Comparison of ENCODE assay signal across 17 cellular contexts in genomic region chr13:93450226-93450625, GRCh38.
DNase-seq lines count a peak whose midpoint lies in the region; ATAC-seq and TF ChIP-seq lines count a peak whose summit lies in the region.
"Had no signal": no experiment of that assay in that cellular context is flagged by ENCODE, and none has a peak within 500 bp of the region (broad histone marks: within the 10 kb centered on the region; RNA-seq: fewer than 3 reads in every experiment).

No MANE protein-coding gene starts in this region.

- in situ Hi-C loops in IMR-90 (cut with MboI; ENCODE audit: low sequenced_read_pairs): no loop called here

- POLR2A ChIA-PET in IMR-90 (lab: Charles Lee; ENCODE audit: unreplicated experiment): no interaction called here

- H3K56ac ChIP-seq in IMR-90 (ENCODE audit: extremely low read depth, insufficient read depth, low read length): no peak overlapping the region

- H3K4me2 ChIP-seq in IMR-90 (ENCODE audit: low read depth, low read length) (no peak overlapping the region; the same call in 1 of the 2 replicates), mesenchymal stem cell (ENCODE audit: low read length, poor library complexity, severe bottlenecking) (no peak overlapping the region)

- no peaks in the 10 kb centered on the region; the same call in 1 of the 2 replicates for H3K4me1 ChIP-seq in IMR-90 (ENCODE audit: control insufficient read depth, insufficient read depth, low read length)
- H3K4me1 ChIP-seq in mesenchymal stem cell (ENCODE audit: control insufficient read depth, insufficient read depth, low read depth, low read length): no peaks in the 10 kb centered on the region

- H3K14ac ChIP-seq in IMR-90 (replicated peaks; ENCODE audit: low read depth, low read length) (no peak overlapping the region), mesenchymal stem cell (ENCODE audit: low read length in 2 of 2) (no peak overlapping the region)

- no peaks in the 10 kb centered on the region for H4K20me1 ChIP-seq in IMR-90 (ENCODE audit: insufficient read depth, low read length)

- H3K79me1 ChIP-seq in IMR-90 (ENCODE audit: low read depth in 1 of 2, low read length in 2 of 2) (no peaks in the 10 kb centered on the region), mesenchymal stem cell (replicated peaks; ENCODE audit: low read length, poor library complexity, severe bottlenecking) (peaks cover 2% of the 10 kb centered on the region)

- TF ChIP-seq RAD21 in IMR-90 (IDR thresholded peaks at IDR 0.05; ENCODE audit: low read length): no peak

- no peaks in the 10 kb centered on the region for H3K9me3 ChIP-seq in IMR-90 (ENCODE audit: control insufficient read depth, insufficient read depth, low read length)
- H3K9me3 ChIP-seq in mesenchymal stem cell (ENCODE audit: control insufficient read depth, low read length): no peaks in the 10 kb centered on the region
- H3K9me3 ChIP-seq: tibial nerve had no signal

- H2BK120ac ChIP-seq in IMR-90 (ENCODE audit: low read depth, low read length) (no peak overlapping the region), mesenchymal stem cell (ENCODE audit: low read depth, low read length) (no peak overlapping the region)

- H2BK5ac ChIP-seq in IMR-90 (ENCODE audit: low read depth, low read length, poor library complexity, severe bottlenecking) (no peak overlapping the region), mesenchymal stem cell (ENCODE audit: low read depth, low read length, poor library complexity, severe bottlenecking) (no peak overlapping the region)

- no peaks in the 10 kb centered on the region for H3K27me3 ChIP-seq in IMR-90 (ENCODE audit: control insufficient read depth, insufficient read depth, low read length)
- H3K27me3 ChIP-seq in mesenchymal stem cell (ENCODE audit: control insufficient read depth in 1 of 2, insufficient read depth in 1 of 2, low read length in 2 of 2): no peaks in the 10 kb centered on the region
- H3K27me3 ChIP-seq: tibial nerve had no signal

- H3K4ac ChIP-seq in IMR-90 (ENCODE audit: low read depth, low read length) (no peak overlapping the region), mesenchymal stem cell (ENCODE audit: low read depth in 1 of 2, low read length in 2 of 2) (no peak overlapping the region)

- CTCF ChIA-PET in IMR-90 (lab: Yijun Ruan, JAX): interaction anchor here (0.5 to 0.7 kb wide), 2 partner anchors 15 to 200 kb away, joined by 3 read pairs; no protein-coding TSS in a partner anchor

- peaks cover 2% of the 10 kb centered on the region; the same call in 1 of the 2 replicates for H3K9me1 ChIP-seq in IMR-90 (ENCODE audit: insufficient read depth, low read length)

- H2AK5ac ChIP-seq in IMR-90 (ENCODE audit: low read depth, low read length) (no peak overlapping the region), mesenchymal stem cell (ENCODE audit: low read length, severe bottlenecking) (no peak overlapping the region)

- no TSS peak for BruUV-seq in IMR-90 (replicated peaks; lab: Mats Ljungman, UMichigan)

- H2BK20ac ChIP-seq in IMR-90 (ENCODE audit: low read depth, low read length): no peak overlapping the region

- DNase-seq in AG10803 (ENCODE audit: low read depth): peak; percentile 65
- DNase-seq in IMR-90: peak; percentile 73
- DNase-seq in choroid plexus epithelial cell (ENCODE audit: low read depth): peak; percentile 82
- peak; percentile 80 for DNase-seq in mesenchymal stem cell
- no peak for DNase-seq in MV-4-11 (lab: John Stamatoyannopoulos, UW)
- DNase-seq in DMS53 (lab: John Stamatoyannopoulos, UW): no peak
- DNase-seq: activated CD4-positive, alpha-beta T cell treated with anti-CD3 and anti-CD28 coated beads, Interleukin-2, amount 10 ng/mL, durations not matched to agents 24 days and 14 days; activated T-cell treated with anti-CD3 and anti-CD28 coated beads, Interleukin-2, amount 50 U/mL, for 1 hour; NCI-H1436; NCI-H446 treated with DMSO at 0.1 percent for 48 hours; SIG-M5; stimulated activated CD8-positive, alpha-beta memory T cell treated with anti-CD3 and anti-CD28 coated beads, Interleukin-4, amount 100 ng/mL, for 48 hours had no signal

- no peak for TF ChIP-seq CTCF in AG10803 (conservative IDR thresholded peaks at IDR 0.05; ENCODE audit: low read length)
- TF ChIP-seq CTCF in IMR-90 (conservative IDR thresholded peaks at IDR 0.05; ENCODE audit: low read depth, low read length): no peak
- TF ChIP-seq CTCF in choroid plexus epithelial cell (conservative IDR thresholded peaks at IDR 0.05; ENCODE audit: low read depth, low read length): no peak

- H2AFZ ChIP-seq in IMR-90 (replicated peaks; ENCODE audit: low read length, poor library complexity) (no peak overlapping the region), mesenchymal stem cell (ENCODE audit: low read depth, low read length) (no peak overlapping the region)

- H3K4me3 ChIP-seq in AG10803 (ENCODE audit: low read length): no peak overlapping the region
- H3K4me3 ChIP-seq in IMR-90 (ENCODE audit: insufficient read depth, low read depth, low read length): no peak overlapping the region
- no peak overlapping the region for H3K4me3 ChIP-seq in choroid plexus epithelial cell (ENCODE audit: low read depth, low read length)
- no peak overlapping the region for H3K4me3 ChIP-seq in mesenchymal stem cell (ENCODE audit: insufficient read depth in 1 of 2, low read depth in 1 of 2, low read length in 2 of 2)
- H3K4me3 ChIP-seq: tibial nerve had no signal

- H4K5ac ChIP-seq in IMR-90 (ENCODE audit: low read depth, low read length): no peak overlapping the region

- no peak overlapping the region for H2BK12ac ChIP-seq in mesenchymal stem cell (ENCODE audit: low read length in 2 of 2)

- H3K27ac ChIP-seq in IMR-90 (ENCODE audit: insufficient read depth, low read length) (no peak overlapping the region; the same call in 1 of the 2 replicates), mesenchymal stem cell (ENCODE audit: low read length, poor library complexity, severe bottlenecking) (no peak overlapping the region)
- H3K27ac ChIP-seq: HL-60, tibial nerve had no signal

- H3K9ac ChIP-seq in IMR-90 (ENCODE audit: low read depth, low read length) (no peak overlapping the region), mesenchymal stem cell (ENCODE audit: low read length) (peak overlapping the region; percentile 34)

- H4K8ac ChIP-seq in IMR-90 (ENCODE audit: low read depth in 2 of 2, low read length in 2 of 2): no peak overlapping the region
- H4K8ac ChIP-seq in mesenchymal stem cell (ENCODE audit: low read length): no peak overlapping the region

- no peaks in the 10 kb centered on the region for H3K36me3 ChIP-seq in IMR-90 (ENCODE audit: control insufficient read depth, insufficient read depth, low read length)
- H3K36me3 ChIP-seq in mesenchymal stem cell (ENCODE audit: control insufficient read depth in 1 of 2, insufficient read depth in 2 of 2, low read depth in 1 of 2, low read length in 2 of 2): no peaks in the 10 kb centered on the region
- H3K36me3 ChIP-seq: tibial nerve had no signal

- ATAC-seq in IMR-90 (ENCODE audit: low read depth) (peak; percentile 53), HG03139 (IDR thresholded peaks at IDR 0.05; ENCODE audit: unreplicated experiment) (no peak), GM21423 (IDR thresholded peaks at IDR 0.05; ENCODE audit: unreplicated experiment) (no peak)
- ATAC-seq: right cardiac atrium had no signal

- H2BK15ac ChIP-seq in IMR-90 (ENCODE audit: low read depth, low read length) (no peak overlapping the region), mesenchymal stem cell (ENCODE audit: low read depth, poor library complexity, severe bottlenecking) (no peak overlapping the region)

- no peak overlapping the region for H3K18ac ChIP-seq in IMR-90 (ENCODE audit: low read depth, low read length)
- no peak overlapping the region for H3K18ac ChIP-seq in mesenchymal stem cell (ENCODE audit: low read depth in 1 of 2, low read length in 2 of 2)

- TF ChIP-seq POLR2A in IMR-90 (IDR thresholded peaks at IDR 0.05; ENCODE audit: low read depth, low read length): no peak

- intact Hi-C loops in IMR-90 (cut with micrococcal nuclease): loop anchor here (5.0 kb wide), 1 partner anchor 52 kb away; no protein-coding TSS in a partner anchor

- no peak overlapping the region for H4K91ac ChIP-seq in IMR-90 (ENCODE audit: insufficient read depth, low read depth, low read length)
- H4K91ac ChIP-seq in mesenchymal stem cell (ENCODE audit: low read length): no peak overlapping the region

- H2AK9ac ChIP-seq in IMR-90 (replicated peaks; ENCODE audit: low read depth, low read length, poor library complexity): no peak overlapping the region

- H3K23ac ChIP-seq in IMR-90 (ENCODE audit: low read depth, low read length): no peak overlapping the region
- H3K23ac ChIP-seq in mesenchymal stem cell (ENCODE audit: low read length in 2 of 2): no peak overlapping the region

- dilution Hi-C loops in IMR-90 (cut with HindIII; ENCODE audit: low sequenced_read_pairs, unreplicated experiment): no loop called here

TF ChIP-seq in IMR-90, 13 proteins besides CTCF, POLR2A, EP300 and RAD21 (continues in another document):
- no peak for TF ChIP-seq MXI1 (IDR thresholded peaks at IDR 0.05; ENCODE audit: borderline replicate concordance, low read depth, low read length)
- no peak for TF ChIP-seq FOS (IDR thresholded peaks at IDR 0.05; ENCODE audit: low read depth, low read length)
- TF ChIP-seq USF2 (IDR thresholded peaks at IDR 0.05; ENCODE audit: low read depth, low read length): no peak
- TF ChIP-seq RCOR1 (IDR thresholded peaks at IDR 0.05; ENCODE audit: insufficient replicate concordance, low read length): no peak
- TF ChIP-seq RFX5 (IDR thresholded peaks at IDR 0.05; ENCODE audit: low read depth, low read length): no peak
- TF ChIP-seq BHLHE40 (IDR thresholded peaks at IDR 0.05; ENCODE audit: low read depth, low read length): no peak
- TF ChIP-seq SMC3 (IDR thresholded peaks at IDR 0.05; ENCODE audit: low read depth, low read length): no peak
- TF ChIP-seq CHD1 (IDR thresholded peaks at IDR 0.05; ENCODE audit: low read depth, low read length): no peak
- no peak for TF ChIP-seq CEBPB (IDR thresholded peaks at IDR 0.05; ENCODE audit: low read depth, low read length)

Comparison
In these comparisons a context has a peak if more than half of its experiments do, and no peak if none do; other contexts are left out.
1. DNase-seq: peak in AG10803 (single experiment), IMR-90 (single experiment), choroid plexus epithelial cell (single experiment) and mesenchymal stem cell (single experiment); none in MV-4-11 (single experiment) and DMS53 (single experiment).